8 cellular contexts compared by ENCODE assay signal in the genomic region with DNA sequence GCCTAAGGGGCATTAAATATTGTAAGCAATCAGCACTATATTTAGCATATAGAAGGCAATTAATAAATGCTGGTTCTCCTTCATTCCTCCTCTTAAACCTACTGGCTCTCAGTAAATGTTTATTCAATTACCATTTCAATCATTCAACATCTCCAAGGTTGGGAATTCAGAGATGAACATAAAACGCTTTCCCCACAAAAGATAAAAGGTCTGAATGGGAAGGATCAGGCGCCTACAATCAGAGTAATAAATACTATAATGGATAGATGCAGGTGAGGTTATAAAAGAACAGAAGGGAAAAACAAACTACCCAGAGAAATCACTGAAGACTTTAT. TPM values are rescaled to one million over a fixed set of nuclear protein-coding genes. Genes with fewer than 3 reads are reported as not detected.
DNase-seq lines count a peak whose midpoint lies in the region; ATAC-seq, FAIRE-seq and TF ChIP-seq lines count a peak whose summit lies in the region.

No MANE protein-coding gene starts in this region.

- TF ChIP-seq POLR2A in right lobe of liver (IDR thresholded peaks at IDR 0.05), result no peak

- intact Hi-C loops in right lobe of liver (cut with DNase I), result no loop called here

- no peak for DNase-seq in activated CD8-positive, alpha-beta memory T cell treated with anti-CD3 and anti-CD28 coated beads, Interleukin-2, amount 10 ng/mL, durations not matched to agents 7 days and 5 days
- DNase-seq in activated CD8-positive, alpha-beta memory T cell treated with anti-CD3 and anti-CD28 coated beads, Interleukin-2, amount 50 U/mL, for 4 hours, result no peak
- DNase-seq in astrocyte (ENCODE audit: low read depth) (no peak), right lobe of liver (no peak), cortex of kidney (lab: John Stamatoyannopoulos, UW) (no peak), SHP77 (lab: John Stamatoyannopoulos, UW) (no peak)

- H3K9ac ChIP-seq in astrocyte (ENCODE audit: low read length), result peak overlapping the region; percentile 93

- H3K27ac Mint-ChIP-seq in activated CD8-positive, alpha-beta memory T cell treated with anti-CD3 and anti-CD28 coated beads, Interleukin-2, amount 10 ng/mL, durations not matched to agents 7 days and 5 days, result peak overlapping the region; percentile 95
- H3K27ac Mint-ChIP-seq in astrocyte (ENCODE audit: unreplicated experiment), result peak overlapping the region; percentile 86

- H3K4me3 ChIP-seq in astrocyte (ENCODE audit: insufficient read depth, low read depth, low read length) (peak overlapping the region; percentile 82), right lobe of liver (peak overlapping the region; percentile 79 to 86 (median 83)), thymus (ENCODE audit: low read length) (peak overlapping the region; percentile 55)

- 100% methylated on average over 2 of the region's 2 CpGs for WGBS in right lobe of liver (ENCODE audit: insufficient coverage, low coverage, low lambda C conversion rate, missing lambda C conversion rate)
- 99% methylated on average over 2 of the region's 2 CpGs for WGBS in thymus

- H3K27me3 ChIP-seq in astrocyte (ENCODE audit: insufficient read depth, low read length), result no peaks in the 10 kb centered on the region
- no peaks in the 10 kb centered on the region for H3K27me3 ChIP-seq in right lobe of liver
- no peaks in the 10 kb centered on the region for H3K27me3 ChIP-seq in thymus (ENCODE audit: control insufficient read depth, insufficient read depth)

- H3K27me3 Mint-ChIP-seq in activated CD8-positive, alpha-beta memory T cell treated with anti-CD3 and anti-CD28 coated beads, Interleukin-2, amount 10 ng/mL, durations not matched to agents 7 days and 5 days, result no peaks in the 10 kb centered on the region
- no peaks in the 10 kb centered on the region for H3K27me3 Mint-ChIP-seq in astrocyte (ENCODE audit: low read depth, unreplicated experiment)

- H3K9me3 Mint-ChIP-seq in activated CD8-positive, alpha-beta memory T cell treated with anti-CD3 and anti-CD28 coated beads, Interleukin-2, amount 10 ng/mL, durations not matched to agents 7 days and 5 days (ENCODE audit: low read depth), result no peaks in the 10 kb centered on the region
- H3K9me3 Mint-ChIP-seq in astrocyte (ENCODE audit: unreplicated experiment), result no peaks in the 10 kb centered on the region

- H3K4me3 Mint-ChIP-seq in activated CD8-positive, alpha-beta memory T cell treated with anti-CD3 and anti-CD28 coated beads, Interleukin-2, amount 10 ng/mL, durations not matched to agents 7 days and 5 days, result peak overlapping the region; percentile 95
- H3K4me3 Mint-ChIP-seq in astrocyte (ENCODE audit: unreplicated experiment), result peak overlapping the region; percentile 91

- peak overlapping the region; percentile 92 for H2AFZ ChIP-seq in astrocyte (ENCODE audit: low read depth, low read length)

- H3K4me1 ChIP-seq in astrocyte (ENCODE audit: insufficient read depth, low read length) (peaks cover 7% of the 10 kb centered on the region), right lobe of liver (peaks cover 0 to 51% (median 12%) of the 10 kb centered on the region in 4 donors), thymus (ENCODE audit: control insufficient read depth, insufficient read depth, low read length) (peaks cover 8% of the 10 kb centered on the region)

- CTCF ChIA-PET in activated CD8-positive, alpha-beta memory T cell treated with anti-CD3 and anti-CD28 coated beads, Interleukin-2, amount 10 ng/mL, durations not matched to agents 7 days and 5 days (lab: Charles Lee), result interaction anchor here (1.6 kb wide), 1 partner anchor 15 kb away, joined by 4 read pairs; no protein-coding TSS in a partner anchor

- no peak for FAIRE-seq in astrocyte (lab: Jason Lieb, UNC)

- peaks cover 23% of the 10 kb centered on the region for H4K20me1 ChIP-seq in astrocyte (ENCODE audit: insufficient read depth, low read length)

- no peak for ATAC-seq in activated CD8-positive, alpha-beta memory T cell treated with anti-CD3 and anti-CD28 coated beads, Interleukin-2, amount 10 ng/mL, durations not matched to agents 7 days and 5 days
- ATAC-seq in right lobe of liver (no peak), HG03097 (IDR thresholded peaks at IDR 0.05; ENCODE audit: low FRiP score, unreplicated experiment) (no peak)

- H3K36me3 ChIP-seq in astrocyte (ENCODE audit: insufficient read depth, low read length), result peaks cover 6% of the 10 kb centered on the region
- H3K36me3 ChIP-seq in right lobe of liver, result no peaks in the 10 kb centered on the region
- H3K36me3 ChIP-seq in thymus (ENCODE audit: control insufficient read depth, insufficient read depth), result peaks cover 10% of the 10 kb centered on the region

- peaks cover 26% of the 10 kb centered on the region for H3K36me3 Mint-ChIP-seq in activated CD8-positive, alpha-beta memory T cell treated with anti-CD3 and anti-CD28 coated beads, Interleukin-2, amount 10 ng/mL, durations not matched to agents 7 days and 5 days
- H3K36me3 Mint-ChIP-seq in astrocyte (ENCODE audit: low read depth, unreplicated experiment), result peaks cover 3% of the 10 kb centered on the region

- peaks cover 36% of the 10 kb centered on the region for H3K79me2 ChIP-seq in astrocyte (ENCODE audit: insufficient read depth, low read length)

- H3K4me1 Mint-ChIP-seq in activated CD8-positive, alpha-beta memory T cell treated with anti-CD3 and anti-CD28 coated beads, Interleukin-2, amount 10 ng/mL, durations not matched to agents 7 days and 5 days, result peaks cover 29% of the 10 kb centered on the region
- peaks cover 17% of the 10 kb centered on the region for H3K4me1 Mint-ChIP-seq in astrocyte (ENCODE audit: low read depth, unreplicated experiment)

- H3K4me2 ChIP-seq in astrocyte (ENCODE audit: low read length), result peak overlapping the region; percentile 91

- no peak for TF ChIP-seq CTCF in astrocyte (IDR thresholded peaks at IDR 0.05; ENCODE audit: insufficient read depth, low read depth, low read length)
- no peak for TF ChIP-seq CTCF in right lobe of liver (IDR thresholded peaks at IDR 0.05)

- H3K9me3 ChIP-seq in astrocyte (ENCODE audit: insufficient read depth, low read depth, low read length) (no peaks in the 10 kb centered on the region), right lobe of liver (no peaks in the 10 kb centered on the region), thymus (ENCODE audit: control insufficient read depth) (no peaks in the 10 kb centered on the region)

- peak overlapping the region; percentile 91 for H3K27ac ChIP-seq in astrocyte (ENCODE audit: low read depth, low read length)
- peak overlapping the region; percentile 68 to 82 (median 70) for H3K27ac ChIP-seq in right lobe of liver
- peak overlapping the region; percentile 81 for H3K27ac ChIP-seq in thymus (ENCODE audit: low read depth)

RNA-seq across cellular contexts. Expression of gene KTI12, which starts 0.4 kb away (rescaled TPM):
- total RNA-seq in activated CD8-positive, alpha-beta memory T cell treated with anti-CD3 and anti-CD28 coated beads, Interleukin-2, amount 10 ng/mL, durations not matched to agents 7 days and 5 days, result 10 to 100 TPM; 15.0 to 18.0 TPM
- total RNA-seq in astrocyte (8.6 and 9.5 TPM in 2 replicates), right lobe of liver (1 to 10 TPM; 2.9 to 7.5 (median 4.2) TPM)
- polyA plus RNA-seq in thymus, result 11.1 TPM

RNA-seq across cellular contexts. Expression of gene TXNDC12, which starts 21.0 kb away (rescaled TPM):
- 10 to 100 TPM; 37.5 to 42.6 TPM for total RNA-seq in activated CD8-positive, alpha-beta memory T cell treated with anti-CD3 and anti-CD28 coated beads, Interleukin-2, amount 10 ng/mL, durations not matched to agents 7 days and 5 days
- 66.8 and 73.0 TPM in 2 replicates for total RNA-seq in astrocyte
- 10 to 100 TPM; 26.8 to 40.8 (median 32.0) TPM for total RNA-seq in right lobe of liver
- polyA plus RNA-seq in thymus, result 27.2 TPM

RNA-seq across cellular contexts. Expression of gene BTF3L4, which starts 22.1 kb away (rescaled TPM):
- total RNA-seq in activated CD8-positive, alpha-beta memory T cell treated with anti-CD3 and anti-CD28 coated beads, Interleukin-2, amount 10 ng/mL, durations not matched to agents 7 days and 5 days, result 10 to 100 TPM; 25.6 to 31.5 TPM
- 47.1 and 51.5 TPM in 2 replicates for total RNA-seq in astrocyte
- total RNA-seq in right lobe of liver, result 10 to 100 TPM; 11.9 to 26.2 (median 15.2) TPM
- 66.2 TPM for polyA plus RNA-seq in thymus

RNA-seq across cellular contexts. Expression of gene RAB3B, which starts 43.5 kb away (rescaled TPM):
- total RNA-seq in activated CD8-positive, alpha-beta memory T cell treated with anti-CD3 and anti-CD28 coated beads, Interleukin-2, amount 10 ng/mL, durations not matched to agents 7 days and 5 days, result under 1 TPM in 1 of 2 experiments, not detected in 1; 0.05 TPM
- total RNA-seq in astrocyte (40.0 and 49.2 TPM in 2 replicates), right lobe of liver (1 to 10 TPM in 3 of 6 experiments, under 1 TPM in 3; 0.05 to 9.7 (median 4.4) TPM)
- polyA plus RNA-seq in thymus, result 0.07 TPM
